In genomic region chr13:40338217-40338616, GRCh38 we compare ENCODE assay signal across 21 cellular contexts.
"Had no signal": no experiment of that assay in that cellular context is flagged by ENCODE, and none has a peak within 500 bp of the region (broad histone marks: within the 10 kb centered on the region; RNA-seq: fewer than 3 reads in every experiment).

No MANE protein-coding gene starts in this region.

- H3K4me3 ChIP-seq: esophagus squamous epithelium, gastroesophageal sphincter, left lung, lower lobe of right lung, psoas muscle, suprapubic skin, thyroid gland, upper lobe of left lung, vagina had no signal

- H3K4me1 ChIP-seq: left lung, suprapubic skin, thyroid gland, vagina had no signal

- ATAC-seq: effector memory CD8-positive, alpha-beta T cell; gastroesophageal sphincter; left lung; lower lobe of right lung; natural killer cell treated with Interleukin-12 subunit alpha and Interleukin-12 subunit beta and Interleukin-15 and Interleukin-18, amount 100 ng/mL, for 72 hours; psoas muscle had no signal

- H3K27me3 ChIP-seq: gastroesophageal sphincter, left lung, suprapubic skin, thyroid gland, upper lobe of left lung, vagina had no signal

- H3K9me3 ChIP-seq: esophagus squamous epithelium, gastroesophageal sphincter, left lung, lower lobe of right lung, psoas muscle, suprapubic skin, thyroid gland, upper lobe of left lung, vagina had no signal

- H3K9me3 Mint-ChIP-seq: dendritic cell treated with granulocyte-macrophage colony-stimulating factor and Interleukin-4, amounts not matched to agents 40 ng/mL and 50 ng/mL, for 4 days; effector memory CD8-positive, alpha-beta T cell; memory B cell; natural killer cell treated with Interleukin-12 subunit alpha and Interleukin-12 subunit beta and Interleukin-15 and Interleukin-18, amount 100 ng/mL, for 72 hours had no signal

- DNase-seq: effector memory CD8-positive, alpha-beta T cell; esophagus squamous epithelium; foreskin fibroblast; glutamatergic neuron; islet precursor cell; left lung; lower lobe of right lung; midbrain; psoas muscle; small intestine; stimulated activated CD4-positive, alpha-beta T cell treated with anti-CD3 and anti-CD28 coated beads, Interleukin-12 subunit alpha, Interleukin-12 subunit beta, amount 100 ng/mL, for 4 hours; stimulated activated naive CD4-positive, alpha-beta T cell treated with Interleukin-2 at 50 U/mL for 16 hours; thyroid gland; upper lobe of left lung had no signal

- H3K27me3 Mint-ChIP-seq: effector memory CD8-positive, alpha-beta T cell; natural killer cell treated with Interleukin-12 subunit alpha and Interleukin-12 subunit beta and Interleukin-15 and Interleukin-18, amount 100 ng/mL, for 72 hours had no signal

- H3K36me3 ChIP-seq: esophagus squamous epithelium, gastroesophageal sphincter, left lung, lower lobe of right lung, suprapubic skin, thyroid gland, upper lobe of left lung, vagina had no signal

- H3K4me3 Mint-ChIP-seq: dendritic cell treated with granulocyte-macrophage colony-stimulating factor and Interleukin-4, amounts not matched to agents 40 ng/mL and 50 ng/mL, for 4 days; effector memory CD8-positive, alpha-beta T cell; memory B cell; natural killer cell treated with Interleukin-12 subunit alpha and Interleukin-12 subunit beta and Interleukin-15 and Interleukin-18, amount 100 ng/mL, for 72 hours had no signal

- H3K27ac ChIP-seq: epithelial cell of prostate, esophagus squamous epithelium, gastroesophageal sphincter, left lung, lower lobe of right lung, psoas muscle, suprapubic skin, thyroid gland, upper lobe of left lung, vagina had no signal

- H3K36me3 Mint-ChIP-seq: memory B cell; natural killer cell treated with Interleukin-12 subunit alpha and Interleukin-12 subunit beta and Interleukin-15 and Interleukin-18, amount 100 ng/mL, for 72 hours had no signal

- H3K27ac Mint-ChIP-seq: dendritic cell treated with granulocyte-macrophage colony-stimulating factor and Interleukin-4, amounts not matched to agents 40 ng/mL and 50 ng/mL, for 4 days; effector memory CD8-positive, alpha-beta T cell; memory B cell; natural killer cell treated with Interleukin-12 subunit alpha and Interleukin-12 subunit beta and Interleukin-15 and Interleukin-18, amount 100 ng/mL, for 72 hours had no signal
